8 cellular contexts compared by ENCODE assay signal in genomic region chr4:76306882-76307669, GRCh38. TPM values are rescaled to one million over a fixed set of nuclear protein-coding genes. Genes with fewer than 3 reads are reported as not detected.
DNase-seq lines count a peak whose midpoint lies in the region; ATAC-seq and TF ChIP-seq lines count a peak whose summit lies in the region.

No MANE protein-coding gene starts in this region.

- H3K9me3 ChIP-seq in HUES48 (ENCODE audit: control insufficient read depth, insufficient read depth, low read length): no peaks in the 10 kb centered on the region
- H3K9me3 ChIP-seq in thyroid gland: no peaks in the 10 kb centered on the region

- H3K4me1 ChIP-seq in HUES48 (ENCODE audit: control insufficient read depth, insufficient read depth, low read length): 0 out of 2 replicates have a peak, but pooled peaks cover 7% of the 10 kb centered on the region
- peaks cover 3 to 6% of the 10 kb centered on the region in 2 donors for H3K4me1 ChIP-seq in thyroid gland

- intact Hi-C loops in thyroid gland (cut with DNase I): loop anchor here (10.0 kb wide), 1 partner anchor 122 kb away; no protein-coding TSS in a partner anchor

- TF ChIP-seq POLR2A in erythroblast (IDR thresholded peaks at IDR 0.05; ENCODE audit: low read length): no peak
- TF ChIP-seq POLR2A in thyroid gland (IDR thresholded peaks at IDR 0.05): no peak

- WGBS in thyroid gland, 2 donors: 9 to 22% methylated on average over 9 to 24 of the region's 37 CpGs

- peak overlapping the region; percentile 18; the same call in 1 of the 2 replicates for H3K9ac ChIP-seq in HUES48 (ENCODE audit: low read depth, low read length)

- peaks cover 12% of the 10 kb centered on the region for H3K36me3 ChIP-seq in HUES48 (ENCODE audit: control insufficient read depth, insufficient read depth, low read length)
- no peaks in the 10 kb centered on the region for H3K36me3 ChIP-seq in thyroid gland

- peak; percentile 42 for DNase-seq in DMS 273 treated with DMSO at 0.1 percent for 48 hours (lab: John Stamatoyannopoulos, UW)
- DNase-seq in erythroblast (lab: John Stamatoyannopoulos, UW): peak; percentile 18 to 19
- DNase-seq in midbrain (lab: John Stamatoyannopoulos, UW): peak; percentile 8
- DNase-seq in thyroid gland: peak; percentile 47 to 56
- DNase-seq in cerebellar nuclear complex (lab: John Stamatoyannopoulos, UW): no peak

- ATAC-seq in GM21786 (IDR thresholded peaks at IDR 0.05; ENCODE audit: unreplicated experiment): no peak

- H3K27me3 ChIP-seq in HUES48 (ENCODE audit: control insufficient read depth, insufficient read depth, low read length) (peaks cover 17% of the 10 kb centered on the region), thyroid gland (no peaks in the 10 kb centered on the region)

- H3K27ac ChIP-seq in HUES48 (ENCODE audit: low read depth, low read length) (no peak overlapping the region), thyroid gland (peak overlapping the region in 2 of 3 donors; percentile 24 to 60)

- TF ChIP-seq CTCF in WI38 (IDR thresholded peaks at IDR 0.05; ENCODE audit: low read depth, low read length) (peak; percentile 45), thyroid gland (IDR thresholded peaks at IDR 0.05) (peak in 3 of 6 experiments; percentile 13 to 18 (median 17))

- H3K4me3 ChIP-seq in HUES48 (ENCODE audit: low read depth, low read length): peak overlapping the region; percentile 92
- H3K4me3 ChIP-seq in WI38 (ENCODE audit: low read depth, low read length): peak overlapping the region; percentile 87
- H3K4me3 ChIP-seq in thyroid gland (replicated peaks in 1 of 3): peak overlapping the region; percentile 46 to 92 (median 78)

RNA-seq across cellular contexts. Expression of gene STBD1, which starts 0.5 kb away (rescaled TPM):
- total RNA-seq in thyroid gland: 1 to 10 TPM; 1.0 to 2.5 (median 1.4) TPM

RNA-seq across cellular contexts. Expression of gene FAM47E, which starts 55.6 kb away (rescaled TPM):
- 10 to 100 TPM in 3 of 4 donors, 1 to 10 TPM in 1; 9.7 to 16.9 (median 13.7) TPM for total RNA-seq in thyroid gland

Comparison
In these comparisons a context has a peak if more than half of its experiments do, and no peak if none do; other contexts are left out.
1. DNase-seq: peak in DMS 273 treated with DMSO at 0.1 percent for 48 hours (single experiment), erythroblast (2 of 2), midbrain (single experiment) and thyroid gland (2 of 2); none in cerebellar nuclear complex (0 of 2).
2. Peak in every context shown above with its lines, with median percentiles within 50 percentile points of each other: H3K4me3 ChIP-seq.